ENCODE assay signal across 27 cellular contexts in the genomic region with DNA sequence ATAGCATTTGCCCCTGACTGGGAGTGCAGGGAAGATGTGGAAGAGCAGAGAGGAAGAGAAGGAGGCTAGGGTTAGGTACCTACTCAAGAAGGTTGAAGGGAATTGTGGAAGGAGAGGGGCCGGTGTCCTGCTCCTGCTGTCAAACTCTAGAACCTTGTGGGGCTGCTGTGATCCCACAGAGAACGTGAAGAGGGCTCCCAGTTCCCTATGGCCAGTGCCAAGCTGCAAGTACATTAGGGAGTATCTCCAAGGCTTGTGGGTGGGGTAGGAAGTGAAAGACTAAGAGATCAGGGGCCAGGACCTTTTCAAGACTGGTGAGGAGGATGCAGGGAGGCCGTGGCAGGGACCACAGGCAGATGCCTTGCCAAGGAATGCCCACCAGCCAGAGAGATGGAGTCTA.
"Had no signal": no experiment of that assay in that cellular context is flagged by ENCODE, and none has a peak within 500 bp of the region (broad histone marks: within the 10 kb centered on the region; RNA-seq: fewer than 3 reads in every experiment).

No MANE protein-coding gene starts in this region.

- H3K27me3 ChIP-seq: neural progenitor cell, pancreas, right lobe of liver, thyroid gland, tibial nerve, upper lobe of right lung, uterus had no signal

- DNase-seq: naive thymus-derived CD4-positive, alpha-beta T cell; natural killer cell; occipital lobe; pancreas; retina; right cardiac atrium; right lobe of liver; sigmoid colon; small intestine; stimulated activated CD4-positive, alpha-beta T cell treated with anti-CD3 and anti-CD28 coated beads, Interleukin-15, amount 100 ng/mL, for 24 hours; stimulated activated CD4-positive, alpha-beta T cell treated with anti-CD3 and anti-CD28 coated beads, Interleukin-2, amount 100 ng/mL, for 24 hours; stimulated activated CD4-positive, alpha-beta T cell treated with anti-CD3 and anti-CD28 coated beads, Interleukin-2, amount 100 ng/mL, for 48 hours; stimulated activated CD4-positive, alpha-beta T cell treated with anti-CD3 and anti-CD28 coated beads, Interleukin-4, amount 100 ng/mL, for 24 hours; stimulated activated naive B cell treated with anti-CD40 and anti-IgM and Interleukin-4, amounts not matched to agents 10 μg/mL and 1 μg/mL and 100 μg/mL, for 72 hours; stimulated activated naive CD4-positive, alpha-beta T cell treated with Interleukin-2 at 50 U/mL for 16 hours; stomach; thyroid gland; upper lobe of right lung; uterus had no signal

- H3K4me2 ChIP-seq: neural progenitor cell had no signal

- H2AFZ ChIP-seq: neural progenitor cell had no signal

- H3K9ac ChIP-seq: neural progenitor cell had no signal

- H3K4me3 Mint-ChIP-seq: naive thymus-derived CD4-positive, alpha-beta T cell; natural killer cell; nephron; neural progenitor cell; stimulated activated effector memory CD8-positive, alpha-beta T cell treated with anti-CD3 and anti-CD28 coated beads, Interleukin-12 subunit alpha, Interleukin-12 subunit beta, amount 100 ng/mL, for 72 hours; stimulated activated naive B cell treated with anti-CD40 and anti-IgM and Interleukin-4, amounts not matched to agents 10 μg/mL and 1 μg/mL and 100 μg/mL, for 72 hours; stimulated activated naive CD8-positive, alpha-beta T cell treated with anti-CD3 and anti-CD28 coated beads, Interleukin-15, Interleukin-2, amounts not matched to agents 100 ng/mL and 50 ng/mL, for 24 hours; type B pancreatic cell had no signal

- H3K9me3 Mint-ChIP-seq: naive thymus-derived CD4-positive, alpha-beta T cell; natural killer cell; nephron; neural progenitor cell; stimulated activated effector memory CD8-positive, alpha-beta T cell treated with anti-CD3 and anti-CD28 coated beads, Interleukin-12 subunit alpha, Interleukin-12 subunit beta, amount 100 ng/mL, for 72 hours; stimulated activated naive B cell treated with anti-CD40 and anti-IgM and Interleukin-4, amounts not matched to agents 10 μg/mL and 1 μg/mL and 100 μg/mL, for 72 hours; stimulated activated naive CD8-positive, alpha-beta T cell treated with anti-CD3 and anti-CD28 coated beads, Interleukin-15, Interleukin-2, amounts not matched to agents 100 ng/mL and 50 ng/mL, for 24 hours; type B pancreatic cell had no signal

- H3K36me3 ChIP-seq: neural progenitor cell, pancreas, prostate gland, right lobe of liver, sigmoid colon, stomach, thoracic aorta, thyroid gland, tibial nerve, upper lobe of right lung, uterus had no signal

- H3K27ac Mint-ChIP-seq: naive thymus-derived CD4-positive, alpha-beta T cell; natural killer cell; nephron; neural progenitor cell; stimulated activated effector memory CD8-positive, alpha-beta T cell treated with anti-CD3 and anti-CD28 coated beads, Interleukin-12 subunit alpha, Interleukin-12 subunit beta, amount 100 ng/mL, for 72 hours; stimulated activated naive B cell treated with anti-CD40 and anti-IgM and Interleukin-4, amounts not matched to agents 10 μg/mL and 1 μg/mL and 100 μg/mL, for 72 hours; stimulated activated naive CD8-positive, alpha-beta T cell treated with anti-CD3 and anti-CD28 coated beads, Interleukin-15, Interleukin-2, amounts not matched to agents 100 ng/mL and 50 ng/mL, for 24 hours; type B pancreatic cell had no signal

- H3K4me3 ChIP-seq: neural progenitor cell, pancreas, prostate gland, right lobe of liver, sigmoid colon, stomach, thoracic aorta, thyroid gland, tibial nerve, upper lobe of right lung, uterus had no signal

- H3K9me3 ChIP-seq: pancreas, prostate gland, right lobe of liver, sigmoid colon, stomach, thoracic aorta, thyroid gland, tibial nerve, upper lobe of right lung, uterus had no signal

- H3K27ac ChIP-seq: neural progenitor cell, pancreas, prostate gland, right lobe of liver, sigmoid colon, stomach, thoracic aorta, thyroid gland, tibial nerve, upper lobe of right lung, uterus had no signal

- ATAC-seq: naive thymus-derived CD4-positive, alpha-beta T cell; natural killer cell; pancreas; right cardiac atrium; right lobe of liver; stimulated activated effector memory CD8-positive, alpha-beta T cell treated with anti-CD3 and anti-CD28 coated beads, Interleukin-12 subunit alpha, Interleukin-12 subunit beta, amount 100 ng/mL, for 72 hours; stimulated activated naive B cell treated with anti-CD40 and anti-IgM and Interleukin-4, amounts not matched to agents 10 μg/mL and 1 μg/mL and 100 μg/mL, for 72 hours; upper lobe of right lung had no signal

- H3K4me1 Mint-ChIP-seq: naive thymus-derived CD4-positive, alpha-beta T cell; nephron; stimulated activated effector memory CD8-positive, alpha-beta T cell treated with anti-CD3 and anti-CD28 coated beads, Interleukin-12 subunit alpha, Interleukin-12 subunit beta, amount 100 ng/mL, for 72 hours; stimulated activated naive B cell treated with anti-CD40 and anti-IgM and Interleukin-4, amounts not matched to agents 10 μg/mL and 1 μg/mL and 100 μg/mL, for 72 hours had no signal

- H3K4me1 ChIP-seq: neural progenitor cell, pancreas, prostate gland, right lobe of liver, sigmoid colon, stomach, thyroid gland, tibial nerve, upper lobe of right lung, uterus had no signal

- H3K27me3 Mint-ChIP-seq: stimulated activated naive B cell treated with anti-CD40 and anti-IgM and Interleukin-4, amounts not matched to agents 10 μg/mL and 1 μg/mL and 100 μg/mL, for 72 hours; stimulated activated naive CD8-positive, alpha-beta T cell treated with anti-CD3 and anti-CD28 coated beads, Interleukin-15, Interleukin-2, amounts not matched to agents 100 ng/mL and 50 ng/mL, for 24 hours had no signal

- H3K36me3 Mint-ChIP-seq: naive thymus-derived CD4-positive, alpha-beta T cell; natural killer cell; neural progenitor cell; stimulated activated effector memory CD8-positive, alpha-beta T cell treated with anti-CD3 and anti-CD28 coated beads, Interleukin-12 subunit alpha, Interleukin-12 subunit beta, amount 100 ng/mL, for 72 hours; stimulated activated naive B cell treated with anti-CD40 and anti-IgM and Interleukin-4, amounts not matched to agents 10 μg/mL and 1 μg/mL and 100 μg/mL, for 72 hours; type B pancreatic cell had no signal
